ENCODE assay signal across 23 cellular contexts in the genomic region with DNA sequence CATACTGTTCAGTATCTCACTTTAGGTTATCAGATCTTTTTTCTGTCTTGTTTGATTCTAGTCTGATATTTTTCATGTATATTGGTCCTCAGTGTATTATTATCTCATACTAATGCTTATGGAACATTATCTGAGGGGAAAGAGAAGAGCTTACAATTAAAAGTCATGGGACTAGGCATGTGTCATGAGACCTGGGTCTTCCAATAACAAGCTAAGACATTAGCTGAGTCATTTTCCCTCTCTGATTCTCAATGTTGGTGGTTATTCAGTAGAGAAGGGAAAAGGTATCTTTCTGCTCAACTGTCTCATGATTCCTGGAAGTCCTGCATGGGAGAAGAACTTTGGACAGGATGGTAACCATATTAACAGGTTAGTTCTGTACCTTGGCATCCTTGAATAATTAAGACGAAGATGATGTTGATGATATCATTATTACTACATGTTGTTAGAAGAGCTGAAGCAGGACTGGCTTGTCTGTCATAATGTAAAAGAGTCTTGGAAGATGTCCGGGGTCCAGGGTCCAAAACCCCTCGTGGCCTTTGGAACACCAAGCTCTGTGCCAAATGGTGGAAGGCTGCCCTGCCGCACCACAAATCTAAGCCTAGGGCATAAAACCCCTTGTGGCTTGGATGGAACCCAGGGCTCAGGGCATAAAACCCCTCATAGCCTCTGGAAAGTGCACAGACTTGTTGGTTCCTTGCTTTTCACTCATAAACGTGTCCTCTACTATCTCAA. TPM values are rescaled to one million over a fixed set of nuclear protein-coding genes. Genes with fewer than 3 reads are reported as not detected.
DNase-seq lines count a peak whose midpoint lies in the region; ATAC-seq and TF ChIP-seq lines count a peak whose summit lies in the region.
"Had no signal": no experiment of that assay in that cellular context is flagged by ENCODE, and none has a peak within 500 bp of the region (broad histone marks: within the 10 kb centered on the region; RNA-seq: fewer than 3 reads in every experiment).

No MANE protein-coding gene starts in this region.

- peaks cover 4% of the 10 kb centered on the region for H3K4me1 ChIP-seq in CD4-positive, alpha-beta memory T cell (ENCODE audit: insufficient read depth, low read length)
- H3K4me1 ChIP-seq in right lobe of liver: no peaks in the 10 kb centered on the region
- H3K4me1 ChIP-seq: Caco-2, left lung, psoas muscle had no signal

- no peak for DNase-seq in CD4-positive, alpha-beta memory T cell
- peak; percentile 28 for DNase-seq in COLO668 (lab: John Stamatoyannopoulos, UW; ENCODE audit: unreplicated experiment)
- DNase-seq in naive B cell: no peak
- no peak for DNase-seq in right lobe of liver
- no peak for DNase-seq in GOT3 (lab: John Stamatoyannopoulos, UW)
- no peak for DNase-seq in Right ventricle myocardium superior
- DNase-seq: activated CD8-positive, alpha-beta memory T cell treated with anti-CD3 and anti-CD28 coated beads, Interleukin-2, amount 50 U/mL, for 4 hours; activated naive CD4-positive, alpha-beta T cell treated with anti-CD3 and anti-CD28 coated beads, Interleukin-2, amount 50 U/mL, for 16 hours; Caco-2; HCEC 1CT; Karpas-422; left lung; NCI-H1048; NCI-H187 treated with DMSO at 0.1 percent for 48 hours; psoas muscle; stimulated activated CD4-positive, alpha-beta T cell treated with anti-CD3 and anti-CD28 coated beads, Interleukin-2, amount 100 ng/mL, for 48 hours; T-helper 9 cell; trophoblast cell had no signal

- no peak for ATAC-seq in naive B cell (ENCODE audit: low read depth in 2 of 2)
- ATAC-seq in right lobe of liver: no peak
- no peak for ATAC-seq in Right ventricle myocardium superior (ENCODE audit: poor library complexity)
- ATAC-seq: psoas muscle, SK-N-SH treated with all-trans-retinoic acid at 6 μM for 48 hours had no signal

- no peaks in the 10 kb centered on the region for H3K9me3 ChIP-seq in CD4-positive, alpha-beta memory T cell (ENCODE audit: control insufficient read depth in 1 of 2, low read length in 2 of 2)
- H3K9me3 ChIP-seq in right lobe of liver: no peaks in the 10 kb centered on the region
- H3K9me3 ChIP-seq: Caco-2, left lung, psoas muscle had no signal

- no peak overlapping the region for H3K4me3 ChIP-seq in CD4-positive, alpha-beta memory T cell (ENCODE audit: low read length in 2 of 2)
- no peak overlapping the region for H3K4me3 ChIP-seq in right lobe of liver
- H3K4me3 ChIP-seq: left lung, psoas muscle, smooth muscle cell had no signal

- CTCF ChIA-PET in CD4-positive, alpha-beta memory T cell (lab: Charles Lee; ENCODE audit: partially characterized antibody): interaction anchor here (1.0 to 1.5 kb wide), 3 partner anchors 10 to 21 kb away, joined by 3 read pairs; partner anchors contain the start of gene TRIM38

- peaks cover 2 to 12% (median 8%) of the 10 kb centered on the region in 4 donors for H3K4me1 Mint-ChIP-seq in CD4-positive, alpha-beta memory T cell
- H3K4me1 Mint-ChIP-seq in activated naive CD8-positive, alpha-beta T cell (ENCODE audit: low read depth): peaks cover 9% of the 10 kb centered on the region
- H3K4me1 Mint-ChIP-seq in naive B cell: peaks cover 25 to 49% (median 38%) of the 10 kb centered on the region in 3 donors

- no peaks in the 10 kb centered on the region for H3K9me3 Mint-ChIP-seq in CD4-positive, alpha-beta memory T cell
- no peaks in the 10 kb centered on the region for H3K9me3 Mint-ChIP-seq in activated naive CD8-positive, alpha-beta T cell (ENCODE audit: low read depth)
- no peaks in the 10 kb centered on the region for H3K9me3 Mint-ChIP-seq in naive B cell

- WGBS in right lobe of liver (ENCODE audit: insufficient coverage, low coverage, low lambda C conversion rate, missing lambda C conversion rate): 92% methylated on average over 3 of the region's 5 CpGs

- H3K27me3 Mint-ChIP-seq in CD4-positive, alpha-beta memory T cell: no peaks in the 10 kb centered on the region
- H3K27me3 Mint-ChIP-seq in activated naive CD8-positive, alpha-beta T cell: no peaks in the 10 kb centered on the region
- no peaks in the 10 kb centered on the region for H3K27me3 Mint-ChIP-seq in naive B cell

- no peak for TF ChIP-seq POLR2A in right lobe of liver (IDR thresholded peaks at IDR 0.05)

- no peak overlapping the region for H3K4me3 Mint-ChIP-seq in CD4-positive, alpha-beta memory T cell
- H3K4me3 Mint-ChIP-seq in activated naive CD8-positive, alpha-beta T cell: no peak overlapping the region
- no peak overlapping the region for H3K4me3 Mint-ChIP-seq in naive B cell

- H3K36me3 Mint-ChIP-seq in CD4-positive, alpha-beta memory T cell: peaks cover 46 to 73% of the 10 kb centered on the region in 2 donors
- H3K36me3 Mint-ChIP-seq in activated naive CD8-positive, alpha-beta T cell: peaks cover 4% of the 10 kb centered on the region
- peaks cover 13 to 35% of the 10 kb centered on the region in 2 donors for H3K36me3 Mint-ChIP-seq in naive B cell

- H3K36me3 ChIP-seq in CD4-positive, alpha-beta memory T cell (ENCODE audit: insufficient read depth, low read length): peaks cover 56% of the 10 kb centered on the region
- H3K36me3 ChIP-seq in right lobe of liver: peaks cover 4 to 50% (median 16%) of the 10 kb centered on the region in 4 donors

- POLR2A ChIA-PET in CD4-positive, alpha-beta memory T cell (lab: Charles Lee; ENCODE audit: partially characterized antibody): interaction anchor here (1.1 kb wide), 1 partner anchor 10 kb away, joined by 6 read pairs; no protein-coding TSS in a partner anchor

- peak overlapping the region in 5 of 7 donors; percentile 11 to 86 (median 67) for H3K27ac Mint-ChIP-seq in CD4-positive, alpha-beta memory T cell
- H3K27ac Mint-ChIP-seq in activated naive CD8-positive, alpha-beta T cell: peak overlapping the region; percentile 51
- H3K27ac Mint-ChIP-seq in naive B cell: peak overlapping the region; percentile 12 to 80 (median 60)

- TF ChIP-seq CTCF in right lobe of liver (IDR thresholded peaks at IDR 0.05): no peak

- no peak overlapping the region for H3K27ac ChIP-seq in CD4-positive, alpha-beta memory T cell (ENCODE audit: low read depth, low read length)
- no peak overlapping the region for H3K27ac ChIP-seq in right lobe of liver
- H3K27ac ChIP-seq: left lung, psoas muscle had no signal

- H3K27me3 ChIP-seq in CD4-positive, alpha-beta memory T cell (ENCODE audit: insufficient read depth, low read length): no peaks in the 10 kb centered on the region
- no peaks in the 10 kb centered on the region for H3K27me3 ChIP-seq in right lobe of liver
- H3K27me3 ChIP-seq: left lung had no signal

- intact Hi-C loops in CD4-positive, alpha-beta memory T cell (cut with micrococcal nuclease): no loop called here
- intact Hi-C loops in right lobe of liver (cut with DNase I): no loop called here
- intact Hi-C loops in Right ventricle myocardium superior (cut with DNase I): no loop called here

RNA-seq across cellular contexts. Expression of gene TRIM38, which starts 19.1 kb away (rescaled TPM):
- total RNA-seq in CD4-positive, alpha-beta memory T cell: 10 to 100 TPM; 37.7 TPM
- 10 to 100 TPM in 1 of 2 donors, 1 to 10 TPM in 1; 4.5 to 10.0 TPM for polyA plus RNA-seq in CD4-positive, alpha-beta memory T cell
- 10 to 100 TPM in 5 of 6 donors, 1 to 10 TPM in 1; 8.4 to 25.9 (median 19.5) TPM for polyA plus RNA-seq in naive B cell (ENCODE audit: low read depth in 6 of 6)
- total RNA-seq in right lobe of liver (1 to 10 TPM; 3.1 to 7.2 (median 4.5) TPM), Right ventricle myocardium superior (2.3 TPM)

RNA-seq across cellular contexts. Expression of gene SLC17A2, which starts 51.2 kb away (rescaled TPM):
- not detected for total RNA-seq in CD4-positive, alpha-beta memory T cell
- polyA plus RNA-seq in CD4-positive, alpha-beta memory T cell: not detected
- polyA plus RNA-seq in naive B cell (ENCODE audit: low read depth in 6 of 6): not detected
- total RNA-seq in right lobe of liver: 10 to 100 TPM; 23.3 to 40.7 (median 33.4) TPM
- total RNA-seq in Right ventricle myocardium superior: not detected
- total RNA-seq: Caco-2, HT1080, left lung, psoas muscle, RPMI7951, smooth muscle cell had no signal
- polyA plus RNA-seq: psoas muscle, smooth muscle cell had no signal

Comparison
In these comparisons a context has a peak if more than half of its experiments do, and no peak if none do; other contexts are left out.
1. RNA of gene TRIM38, which starts 19.1 kb away (total RNA-seq): 37.7 TPM in CD4-positive, alpha-beta memory T cell; 3.1 to 7.2 TPM in right lobe of liver and 2.3 TPM in Right ventricle myocardium superior (single experiment); every median in the first group is over 4 times any median in the second.
2. RNA of gene SLC17A2, which starts 51.2 kb away (total RNA-seq): 23.3 to 40.7 TPM in right lobe of liver; not detected in CD4-positive, alpha-beta memory T cell and not detected in Right ventricle myocardium superior (single experiment); every median in the first group is over 10 times any median in the second.
3. Peak in every context shown above with its lines, with median percentiles within 50 percentile points of each other: H3K27ac Mint-ChIP-seq.